ENCODE assay signal across 22 cellular contexts in genomic region chr2:12284037-12284436, GRCh38.
"Had no signal": no experiment of that assay in that cellular context is flagged by ENCODE, and none has a peak within 500 bp of the region (broad histone marks: within the 10 kb centered on the region; RNA-seq: fewer than 3 reads in every experiment).

No MANE protein-coding gene starts in this region.

- H3K9me3 Mint-ChIP-seq: natural killer cell had no signal

- DNase-seq: colonic mucosa; dermis blood vessel endothelial cell; erythroblast; gastrocnemius medialis; heart right ventricle; hypothalamus; kidney glomerular epithelial cell; natural killer cell; posterior cingulate gyrus; sigmoid colon; stimulated activated CD4-positive, alpha-beta T cell treated with anti-CD3 and anti-CD28 coated beads, Interleukin-2, amount 100 ng/mL, for 24 hours; stimulated activated naive CD4-positive, alpha-beta T cell; stomach; substantia nigra; trophoblast cell had no signal

- H3K4me3 ChIP-seq: colonic mucosa, gastrocnemius medialis, heart right ventricle, sigmoid colon, skin epidermis, stomach, thoracic aorta had no signal

- H3K27me3 ChIP-seq: colonic mucosa, gastrocnemius medialis, heart right ventricle, sigmoid colon, stomach had no signal

- H3K4me3 Mint-ChIP-seq: memory B cell, mesothelial cell of epicardium, natural killer cell, neural crest cell had no signal

- H3K36me3 Mint-ChIP-seq: memory B cell, natural killer cell had no signal

- H3K4me1 ChIP-seq: colonic mucosa, gastrocnemius medialis had no signal

- H3K27me3 Mint-ChIP-seq: memory B cell had no signal

- H3K27ac Mint-ChIP-seq: memory B cell, mesothelial cell of epicardium, natural killer cell had no signal

- H3K9me3 ChIP-seq: colonic mucosa, gastrocnemius medialis, heart right ventricle, sigmoid colon, stomach, thoracic aorta had no signal

- H3K27ac ChIP-seq: colonic mucosa, gastrocnemius medialis, heart right ventricle, sigmoid colon, skin epidermis, stomach, thoracic aorta had no signal

- FAIRE-seq: endothelial cell of umbilical vein, islet of Langerhans had no signal

- H3K36me3 ChIP-seq: colonic mucosa, gastrocnemius medialis, heart right ventricle, sigmoid colon, stomach, thoracic aorta had no signal
